In genomic region chr6:55276745-55277627, GRCh38 we compare ENCODE assay signal across 8 cellular contexts.
A peak's percentile ranks its signal among the peaks of the same experiment; 100 is the strongest.
DNase-seq lines count a peak whose midpoint lies in the region; ATAC-seq and TF ChIP-seq lines count a peak whose summit lies in the region.

No MANE protein-coding gene starts in this region.

- no peaks in the 10 kb centered on the region for H3K27me3 Mint-ChIP-seq in nephron (ENCODE audit: low read depth)
- no peaks in the 10 kb centered on the region for H3K27me3 Mint-ChIP-seq in stimulated activated memory B cell treated with anti-CD40 and anti-IgM and Interleukin-4, amounts not matched to agents 10 μg/mL and 1 μg/mL and 100 μg/mL, for 72 hours

- H3K27ac Mint-ChIP-seq in nephron, result peak overlapping the region; percentile 56 to 71 (median 66)
- no peak overlapping the region for H3K27ac Mint-ChIP-seq in stimulated activated memory B cell treated with anti-CD40 and anti-IgM and Interleukin-4, amounts not matched to agents 10 μg/mL and 1 μg/mL and 100 μg/mL, for 72 hours

- peak overlapping the region; percentile 12 to 33 (median 33) for H3K4me3 Mint-ChIP-seq in nephron
- H3K4me3 Mint-ChIP-seq in stimulated activated memory B cell treated with anti-CD40 and anti-IgM and Interleukin-4, amounts not matched to agents 10 μg/mL and 1 μg/mL and 100 μg/mL, for 72 hours, result no peak overlapping the region

- H3K36me3 Mint-ChIP-seq in nephron (ENCODE audit: low read depth), result no peaks in the 10 kb centered on the region
- no peaks in the 10 kb centered on the region for H3K36me3 Mint-ChIP-seq in stimulated activated memory B cell treated with anti-CD40 and anti-IgM and Interleukin-4, amounts not matched to agents 10 μg/mL and 1 μg/mL and 100 μg/mL, for 72 hours

- DNase-seq in COR-L47 (lab: John Stamatoyannopoulos, UW) (peak; percentile 33), LNCaP clone FGC (ENCODE audit: low read depth) (peak; percentile 54), RKO (ENCODE audit: low spot score) (peak; percentile 71), epithelial cell of esophagus (ENCODE audit: low read depth) (peak; percentile 77)
- DNase-seq in activated CD8-positive, alpha-beta memory T cell treated with anti-CD3 and anti-CD28 coated beads for 24 hours, result no peak

- ATAC-seq in GM19455 (IDR thresholded peaks at IDR 0.05; ENCODE audit: unreplicated experiment), result peak; percentile 76
- ATAC-seq in stimulated activated memory B cell treated with anti-CD40 and anti-IgM and Interleukin-4, amounts not matched to agents 10 μg/mL and 1 μg/mL and 100 μg/mL, for 72 hours, result no peak

- peaks cover 25% of the 10 kb centered on the region for H3K4me1 Mint-ChIP-seq in nephron
- no peaks in the 10 kb centered on the region for H3K4me1 Mint-ChIP-seq in stimulated activated memory B cell treated with anti-CD40 and anti-IgM and Interleukin-4, amounts not matched to agents 10 μg/mL and 1 μg/mL and 100 μg/mL, for 72 hours

- peak; percentile 66 for TF ChIP-seq CTCF in LNCaP clone FGC (IDR thresholded peaks at IDR 0.05; ENCODE audit: control insufficient read depth, extremely low read depth, insufficient read depth)
- TF ChIP-seq CTCF in epithelial cell of esophagus (IDR thresholded peaks at IDR 0.05; ENCODE audit: insufficient read depth, low read depth, low read length, missing control alignments), result peak; percentile 76
- TF ChIP-seq CTCF in nephron (IDR thresholded peaks at IDR 0.05; ENCODE audit: unreplicated experiment in 3 of 3), result peak; percentile 66 to 80 (median 68)

- no peaks in the 10 kb centered on the region for H3K9me3 Mint-ChIP-seq in nephron
- no peaks in the 10 kb centered on the region for H3K9me3 Mint-ChIP-seq in stimulated activated memory B cell treated with anti-CD40 and anti-IgM and Interleukin-4, amounts not matched to agents 10 μg/mL and 1 μg/mL and 100 μg/mL, for 72 hours

- H3K4me3 ChIP-seq in LNCaP clone FGC (ENCODE audit: low read depth, low read length) (no peak overlapping the region), epithelial cell of esophagus (ENCODE audit: low read length) (no peak overlapping the region)
